Comparison of ENCODE assay signal across 19 cellular contexts in genomic region chr14:96638041-96638855, GRCh38.
DNase-seq lines count a peak whose midpoint lies in the region; ATAC-seq and TF ChIP-seq lines count a peak whose summit lies in the region.
"Had no signal": no experiment of that assay in that cellular context is flagged by ENCODE, and none has a peak within 500 bp of the region (broad histone marks: within the 10 kb centered on the region; RNA-seq: fewer than 3 reads in every experiment).

No MANE protein-coding gene starts in this region.

- H3K27me3 ChIP-seq in lung (ENCODE audit: control insufficient read depth, insufficient read depth) (no peaks in the 10 kb centered on the region), upper lobe of right lung (no peaks in the 10 kb centered on the region)

- H3K36me3 ChIP-seq in lung (ENCODE audit: control insufficient read depth in 2 of 2, insufficient read depth in 2 of 2, low read length in 2 of 2) (no peaks in the 10 kb centered on the region), upper lobe of right lung (no peaks in the 10 kb centered on the region)

- H3K4me3 ChIP-seq in lung (no peak overlapping the region), upper lobe of right lung (no peak overlapping the region)
- H3K4me3 ChIP-seq: K562 had no signal

- no peaks in the 10 kb centered on the region for H3K36me3 Mint-ChIP-seq in activated CD4-positive, alpha-beta T cell treated with anti-CD3 and anti-CD28 coated beads, Interleukin-2, amount 10 ng/mL, durations not matched to agents 24 days and 14 days (ENCODE audit: low read depth)
- H3K36me3 Mint-ChIP-seq in activated T-helper 2 cell treated with anti-CD3 and anti-CD28 coated beads, Interferon-gamma antibody, Interleukin-2, Interleukin-4, amounts not matched to agents 10 μg/mL and 5 μg/mL and 100 μg/mL, durations not matched to agents 14 hours and 24 hours and 36 hours (ENCODE audit: low read depth): no peaks in the 10 kb centered on the region
- no peaks in the 10 kb centered on the region for H3K36me3 Mint-ChIP-seq in HFFc6 (ENCODE audit: low read depth)

- DNase-seq in activated CD4-positive, alpha-beta T cell treated with anti-CD3 and anti-CD28 coated beads, Interleukin-2, amount 10 ng/mL, durations not matched to agents 24 days and 14 days: peak; percentile 34
- DNase-seq in activated CD4-positive, alpha-beta T cell treated with anti-CD3 and anti-CD28 coated beads for 1 hour: no peak
- peak; percentile 4 for DNase-seq in activated T-helper 2 cell treated with anti-CD3 and anti-CD28 coated beads, Interferon-gamma antibody, Interleukin-2, Interleukin-4, amounts not matched to agents 10 μg/mL and 5 μg/mL and 100 μg/mL, durations not matched to agents 14 hours and 24 hours and 36 hours (ENCODE audit: low spot score)
- DNase-seq in lung (ENCODE audit: low spot score) (peak; percentile 19), upper lobe of right lung (peak; percentile 37), HFFc6 (no peak), NCI-H2227 treated with DMSO at 0.1 percent for 48 hours (lab: John Stamatoyannopoulos, UW) (no peak)
- DNase-seq: 8988T; C1 segment of cervical spinal cord; DMS153; EL; HCEC 1CT; NCI-H345; NCI-H69; NK-92 treated with Interleukin-12 subunit alpha and Interleukin-12 subunit beta, amount 100 ng/mL, for 24 hours had no signal

- no peak for ATAC-seq in lung (ENCODE audit: insufficient read depth, low FRiP score)
- no peak for ATAC-seq in upper lobe of right lung
- ATAC-seq in HG02884 (IDR thresholded peaks at IDR 0.05; ENCODE audit: unreplicated experiment): no peak
- ATAC-seq: K562 had no signal

- H3K9me3 ChIP-seq in lung (ENCODE audit: control insufficient read depth in 2 of 2, insufficient read depth in 1 of 2, low read length in 1 of 2): no peaks in the 10 kb centered on the region
- H3K9me3 ChIP-seq in upper lobe of right lung: no peaks in the 10 kb centered on the region

- no peaks in the 10 kb centered on the region for H3K4me1 Mint-ChIP-seq in activated CD4-positive, alpha-beta T cell treated with anti-CD3 and anti-CD28 coated beads, Interleukin-2, amount 10 ng/mL, durations not matched to agents 24 days and 14 days
- H3K4me1 Mint-ChIP-seq in activated T-helper 2 cell treated with anti-CD3 and anti-CD28 coated beads, Interferon-gamma antibody, Interleukin-2, Interleukin-4, amounts not matched to agents 10 μg/mL and 5 μg/mL and 100 μg/mL, durations not matched to agents 14 hours and 24 hours and 36 hours (ENCODE audit: low read depth): no peaks in the 10 kb centered on the region
- no peaks in the 10 kb centered on the region for H3K4me1 Mint-ChIP-seq in HFFc6 (ENCODE audit: low read depth)

- H3K27ac ChIP-seq in lung (ENCODE audit: low read depth in 1 of 2, low read length in 1 of 2) (no peak overlapping the region), upper lobe of right lung (no peak overlapping the region)
- H3K27ac ChIP-seq: HL-60, RWPE1 had no signal

- H3K9me3 Mint-ChIP-seq in activated CD4-positive, alpha-beta T cell treated with anti-CD3 and anti-CD28 coated beads, Interleukin-2, amount 10 ng/mL, durations not matched to agents 24 days and 14 days: no peaks in the 10 kb centered on the region
- H3K9me3 Mint-ChIP-seq in activated T-helper 2 cell treated with anti-CD3 and anti-CD28 coated beads, Interferon-gamma antibody, Interleukin-2, Interleukin-4, amounts not matched to agents 10 μg/mL and 5 μg/mL and 100 μg/mL, durations not matched to agents 14 hours and 24 hours and 36 hours: no peaks in the 10 kb centered on the region
- no peaks in the 10 kb centered on the region; the same call in 1 of the 2 replicates for H3K9me3 Mint-ChIP-seq in HFFc6

- 81 to 83% methylated on average over 12 of the region's 12 CpGs for WGBS in lung, 2 donors

- no peak overlapping the region for H3K27ac Mint-ChIP-seq in activated CD4-positive, alpha-beta T cell treated with anti-CD3 and anti-CD28 coated beads, Interleukin-2, amount 10 ng/mL, durations not matched to agents 24 days and 14 days
- no peak overlapping the region for H3K27ac Mint-ChIP-seq in activated T-helper 2 cell treated with anti-CD3 and anti-CD28 coated beads, Interferon-gamma antibody, Interleukin-2, Interleukin-4, amounts not matched to agents 10 μg/mL and 5 μg/mL and 100 μg/mL, durations not matched to agents 14 hours and 24 hours and 36 hours
- H3K27ac Mint-ChIP-seq in HFFc6: no peak overlapping the region

- H3K4me3 Mint-ChIP-seq in activated CD4-positive, alpha-beta T cell treated with anti-CD3 and anti-CD28 coated beads, Interleukin-2, amount 10 ng/mL, durations not matched to agents 24 days and 14 days: no peak overlapping the region
- H3K4me3 Mint-ChIP-seq in activated T-helper 2 cell treated with anti-CD3 and anti-CD28 coated beads, Interferon-gamma antibody, Interleukin-2, Interleukin-4, amounts not matched to agents 10 μg/mL and 5 μg/mL and 100 μg/mL, durations not matched to agents 14 hours and 24 hours and 36 hours (ENCODE audit: low read depth): no peak overlapping the region
- H3K4me3 Mint-ChIP-seq in HFFc6: no peak overlapping the region

- no peaks in the 10 kb centered on the region for H3K4me1 ChIP-seq in lung (ENCODE audit: control insufficient read depth in 2 of 2, insufficient read depth in 2 of 2, low read length in 2 of 2)
- no peaks in the 10 kb centered on the region for H3K4me1 ChIP-seq in upper lobe of right lung

- TF ChIP-seq CTCF in lung (IDR thresholded peaks at IDR 0.05; ENCODE audit: control extremely low read depth, extremely low read depth) (no peak), upper lobe of right lung (IDR thresholded peaks at IDR 0.05) (no peak), HFFc6 (IDR thresholded peaks at IDR 0.05) (no peak)

- H3K27me3 Mint-ChIP-seq in activated CD4-positive, alpha-beta T cell treated with anti-CD3 and anti-CD28 coated beads, Interleukin-2, amount 10 ng/mL, durations not matched to agents 24 days and 14 days: peaks cover 6% of the 10 kb centered on the region
- H3K27me3 Mint-ChIP-seq in activated T-helper 2 cell treated with anti-CD3 and anti-CD28 coated beads, Interferon-gamma antibody, Interleukin-2, Interleukin-4, amounts not matched to agents 10 μg/mL and 5 μg/mL and 100 μg/mL, durations not matched to agents 14 hours and 24 hours and 36 hours (ENCODE audit: low read depth): no peaks in the 10 kb centered on the region
- H3K27me3 Mint-ChIP-seq in HFFc6 (ENCODE audit: insufficient read depth): no peaks in the 10 kb centered on the region; the same call in none of the 2 replicates

- intact Hi-C loops in activated CD4-positive, alpha-beta T cell treated with anti-CD3 and anti-CD28 coated beads, Interleukin-2, amount 10 ng/mL, durations not matched to agents 24 days and 14 days (cut with micrococcal nuclease): no loop called here
- intact Hi-C loops in activated T-helper 2 cell treated with anti-CD3 and anti-CD28 coated beads, Interferon-gamma antibody, Interleukin-2, Interleukin-4, amounts not matched to agents 10 μg/mL and 5 μg/mL and 100 μg/mL, durations not matched to agents 14 hours and 24 hours and 36 hours (cut with micrococcal nuclease): no loop called here
- intact Hi-C loops in upper lobe of right lung (cut with DNase I): no loop called here

Comparison
In these comparisons a context has a peak if more than half of its experiments do, and no peak if none do; other contexts are left out.
1. DNase-seq: peak in activated CD4-positive, alpha-beta T cell treated with anti-CD3 and anti-CD28 coated beads, Interleukin-2, amount 10 ng/mL, durations not matched to agents 24 days and 14 days (single experiment), activated T-helper 2 cell treated with anti-CD3 and anti-CD28 coated beads, Interferon-gamma antibody, Interleukin-2, Interleukin-4, amounts not matched to agents 10 μg/mL and 5 μg/mL and 100 μg/mL, durations not matched to agents 14 hours and 24 hours and 36 hours (single experiment), lung (single experiment) and upper lobe of right lung (single experiment); none in activated CD4-positive, alpha-beta T cell treated with anti-CD3 and anti-CD28 coated beads for 1 hour (single experiment), HFFc6 (single experiment) and NCI-H2227 treated with DMSO at 0.1 percent for 48 hours (single experiment).